1 cellular context compared by ENCODE assay signal in the genomic region with DNA sequence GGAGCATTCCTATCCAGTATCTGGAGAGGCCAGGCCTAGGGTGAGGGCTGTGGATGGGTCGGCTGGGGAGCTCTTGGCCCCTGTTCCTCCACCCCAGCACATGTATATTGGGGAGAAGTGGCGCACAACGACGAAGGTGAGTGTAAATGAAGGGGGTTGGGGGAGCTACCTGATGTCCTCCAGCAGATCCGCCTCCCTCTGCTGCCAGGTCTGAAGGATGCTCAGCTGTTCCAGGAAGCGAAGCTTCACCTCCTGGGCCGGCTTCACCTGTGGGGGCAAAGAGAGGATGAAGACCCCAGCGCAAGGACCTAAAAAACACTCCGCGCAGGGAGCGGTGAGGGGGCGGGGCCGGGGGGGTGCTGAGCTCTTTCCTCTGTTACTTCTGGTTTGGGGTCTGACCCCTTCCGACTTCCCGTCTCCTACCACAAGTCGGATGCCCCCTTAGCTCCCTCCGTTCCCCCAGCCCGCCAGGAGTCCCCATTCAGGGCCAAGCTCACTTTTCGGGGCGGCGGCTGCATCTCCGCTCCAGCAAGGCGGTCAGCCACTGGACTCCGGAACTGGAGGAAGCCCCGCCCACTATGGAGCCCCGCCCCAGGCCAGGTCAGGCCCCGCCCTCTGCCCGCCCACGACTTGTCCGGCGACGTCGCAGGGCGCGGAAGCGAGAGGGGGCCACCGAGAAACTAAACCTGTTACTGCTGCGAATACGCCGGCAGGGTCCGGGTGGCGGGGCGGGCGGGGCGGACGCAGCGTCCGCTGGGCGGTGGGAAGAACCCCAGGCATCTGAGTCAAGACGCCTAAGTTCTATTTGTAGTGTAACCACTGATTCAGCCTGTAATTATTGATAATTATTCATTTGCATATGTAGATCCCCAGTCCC.
A peak's percentile ranks its signal among the peaks of the same experiment; 100 is the strongest.
TF ChIP-seq lines count a peak whose summit lies in the region.

A gene (minus strand): TSS at position 568 of the 877 bp plus-strand sequence. CDS start 50 bp downstream, at position 518.

TF ChIP-seq in HepG2, 621 proteins besides CTCF, POLR2A, EP300 and RAD21 (continued from another document and continues in another):
- TF ChIP-seq, protein P1, sequence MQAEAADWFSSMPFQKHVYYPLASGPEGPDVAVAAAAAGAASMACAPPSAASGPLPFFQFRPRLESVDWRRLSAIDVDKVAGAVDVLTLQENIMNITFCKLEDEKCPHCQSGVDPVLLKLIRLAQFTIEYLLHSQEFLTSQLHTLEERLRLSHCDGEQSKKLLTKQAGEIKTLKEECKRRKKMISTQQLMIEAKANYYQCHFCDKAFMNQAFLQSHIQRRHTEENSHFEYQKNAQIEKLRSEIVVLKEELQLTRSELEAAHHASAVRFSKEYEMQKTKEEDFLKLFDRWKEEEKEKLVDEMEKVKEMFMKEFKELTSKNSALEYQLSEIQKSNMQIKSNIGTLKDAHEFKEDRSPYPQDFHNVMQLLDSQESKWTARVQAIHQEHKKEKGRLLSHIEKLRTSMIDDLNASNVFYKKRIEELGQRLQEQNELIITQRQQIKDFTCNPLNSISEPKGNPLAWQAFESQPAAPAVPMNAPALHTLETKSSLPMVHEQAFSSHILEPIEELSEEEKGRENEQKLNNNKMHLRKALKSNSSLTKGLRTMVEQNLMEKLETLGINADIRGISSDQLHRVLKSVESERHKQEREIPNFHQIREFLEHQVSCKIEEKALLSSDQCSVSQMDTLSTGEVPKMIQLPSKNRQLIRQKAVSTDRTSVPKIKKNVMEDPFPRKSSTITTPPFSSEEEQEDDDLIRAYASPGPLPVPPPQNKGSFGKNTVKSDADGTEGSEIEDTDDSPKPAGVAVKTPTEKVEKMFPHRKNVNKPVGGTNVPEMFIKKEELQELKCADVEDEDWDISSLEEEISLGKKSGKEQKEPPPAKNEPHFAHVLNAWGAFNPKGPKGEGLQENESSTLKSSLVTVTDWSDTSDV (CRISPR knock-in tag; IDR thresholded peaks at IDR 0.05), result no peak
- TF ChIP-seq ZFX (CRISPR knock-in tag; IDR thresholded peaks at IDR 0.05; ENCODE audit: low read depth) (0 out of 2 replicates have a peak, but pooled peaks have one; percentile 27), ZNF10 (CRISPR knock-in tag; IDR thresholded peaks at IDR 0.05; ENCODE audit: borderline replicate concordance, low read depth) (no peak), ZKSCAN8 (CRISPR knock-in tag; IDR thresholded peaks at IDR 0.05; ENCODE audit: borderline replicate concordance) (no peak), SNAPC2 (CRISPR knock-in tag; IDR thresholded peaks at IDR 0.05) (no peak), KLF6 (CRISPR knock-in tag; IDR thresholded peaks at IDR 0.05) (no peak), ZBTB3 (CRISPR knock-in tag; IDR thresholded peaks at IDR 0.05; ENCODE audit: borderline replicate concordance, low read depth) (no peak), EED (CRISPR knock-in tag; IDR thresholded peaks at IDR 0.05) (no peak), SP2 (CRISPR knock-in tag; IDR thresholded peaks at IDR 0.05) (no peak), RFXANK (CRISPR knock-in tag; IDR thresholded peaks at IDR 0.05) (no peak), SMYD3 (CRISPR knock-in tag; IDR thresholded peaks at IDR 0.05) (no peak), MEIS2 (CRISPR knock-in tag; IDR thresholded peaks at IDR 0.05) (no peak), MAFG (CRISPR knock-in tag; IDR thresholded peaks at IDR 0.05) (no peak), NCOR1 (IDR thresholded peaks at IDR 0.05; ENCODE audit: borderline replicate concordance, low read length) (no peak), AHR (CRISPR knock-in tag; IDR thresholded peaks at IDR 0.05) (no peak), ZKSCAN1 (IDR thresholded peaks at IDR 0.05; ENCODE audit: low read length) (no peak), SMC3 (IDR thresholded peaks at IDR 0.05; ENCODE audit: low read length) (no peak), ZNF589 (CRISPR knock-in tag; conservative IDR thresholded peaks at IDR 0.05) (no peak), FOXK2 (IDR thresholded peaks at IDR 0.05) (no peak)
- TF ChIP-seq, protein P2, sequence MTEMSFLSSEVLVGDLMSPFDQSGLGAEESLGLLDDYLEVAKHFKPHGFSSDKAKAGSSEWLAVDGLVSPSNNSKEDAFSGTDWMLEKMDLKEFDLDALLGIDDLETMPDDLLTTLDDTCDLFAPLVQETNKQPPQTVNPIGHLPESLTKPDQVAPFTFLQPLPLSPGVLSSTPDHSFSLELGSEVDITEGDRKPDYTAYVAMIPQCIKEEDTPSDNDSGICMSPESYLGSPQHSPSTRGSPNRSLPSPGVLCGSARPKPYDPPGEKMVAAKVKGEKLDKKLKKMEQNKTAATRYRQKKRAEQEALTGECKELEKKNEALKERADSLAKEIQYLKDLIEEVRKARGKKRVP (CRISPR knock-in tag; IDR thresholded peaks at IDR 0.05), result no peak
- TF ChIP-seq, protein P3, sequence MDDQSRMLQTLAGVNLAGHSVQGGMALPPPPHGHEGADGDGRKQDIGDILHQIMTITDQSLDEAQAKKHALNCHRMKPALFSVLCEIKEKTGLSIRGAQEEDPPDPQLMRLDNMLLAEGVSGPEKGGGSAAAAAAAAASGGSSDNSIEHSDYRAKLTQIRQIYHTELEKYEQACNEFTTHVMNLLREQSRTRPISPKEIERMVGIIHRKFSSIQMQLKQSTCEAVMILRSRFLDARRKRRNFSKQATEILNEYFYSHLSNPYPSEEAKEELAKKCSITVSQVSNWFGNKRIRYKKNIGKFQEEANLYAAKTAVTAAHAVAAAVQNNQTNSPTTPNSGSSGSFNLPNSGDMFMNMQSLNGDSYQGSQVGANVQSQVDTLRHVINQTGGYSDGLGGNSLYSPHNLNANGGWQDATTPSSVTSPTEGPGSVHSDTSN (CRISPR knock-in tag; IDR thresholded peaks at IDR 0.05; ENCODE audit: borderline replicate concordance), result no peak
- TF ChIP-seq, protein P4, sequence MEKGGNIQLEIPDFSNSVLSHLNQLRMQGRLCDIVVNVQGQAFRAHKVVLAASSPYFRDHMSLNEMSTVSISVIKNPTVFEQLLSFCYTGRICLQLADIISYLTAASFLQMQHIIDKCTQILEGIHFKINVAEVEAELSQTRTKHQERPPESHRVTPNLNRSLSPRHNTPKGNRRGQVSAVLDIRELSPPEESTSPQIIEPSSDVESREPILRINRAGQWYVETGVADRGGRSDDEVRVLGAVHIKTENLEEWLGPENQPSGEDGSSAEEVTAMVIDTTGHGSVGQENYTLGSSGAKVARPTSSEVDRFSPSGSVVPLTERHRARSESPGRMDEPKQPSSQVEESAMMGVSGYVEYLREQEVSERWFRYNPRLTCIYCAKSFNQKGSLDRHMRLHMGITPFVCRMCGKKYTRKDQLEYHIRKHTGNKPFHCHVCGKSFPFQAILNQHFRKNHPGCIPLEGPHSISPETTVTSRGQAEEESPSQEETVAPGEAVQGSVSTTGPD (CRISPR knock-in tag; IDR thresholded peaks at IDR 0.05), result no peak
- TF ChIP-seq, protein P5, sequence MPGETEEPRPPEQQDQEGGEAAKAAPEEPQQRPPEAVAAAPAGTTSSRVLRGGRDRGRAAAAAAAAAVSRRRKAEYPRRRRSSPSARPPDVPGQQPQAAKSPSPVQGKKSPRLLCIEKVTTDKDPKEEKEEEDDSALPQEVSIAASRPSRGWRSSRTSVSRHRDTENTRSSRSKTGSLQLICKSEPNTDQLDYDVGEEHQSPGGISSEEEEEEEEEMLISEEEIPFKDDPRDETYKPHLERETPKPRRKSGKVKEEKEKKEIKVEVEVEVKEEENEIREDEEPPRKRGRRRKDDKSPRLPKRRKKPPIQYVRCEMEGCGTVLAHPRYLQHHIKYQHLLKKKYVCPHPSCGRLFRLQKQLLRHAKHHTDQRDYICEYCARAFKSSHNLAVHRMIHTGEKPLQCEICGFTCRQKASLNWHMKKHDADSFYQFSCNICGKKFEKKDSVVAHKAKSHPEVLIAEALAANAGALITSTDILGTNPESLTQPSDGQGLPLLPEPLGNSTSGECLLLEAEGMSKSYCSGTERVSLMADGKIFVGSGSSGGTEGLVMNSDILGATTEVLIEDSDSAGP (CRISPR knock-in tag; IDR thresholded peaks at IDR 0.05; ENCODE audit: borderline replicate concordance), result 0 out of 2 replicates have a peak, but pooled peaks have one; percentile 4
- TF ChIP-seq, protein P6, sequence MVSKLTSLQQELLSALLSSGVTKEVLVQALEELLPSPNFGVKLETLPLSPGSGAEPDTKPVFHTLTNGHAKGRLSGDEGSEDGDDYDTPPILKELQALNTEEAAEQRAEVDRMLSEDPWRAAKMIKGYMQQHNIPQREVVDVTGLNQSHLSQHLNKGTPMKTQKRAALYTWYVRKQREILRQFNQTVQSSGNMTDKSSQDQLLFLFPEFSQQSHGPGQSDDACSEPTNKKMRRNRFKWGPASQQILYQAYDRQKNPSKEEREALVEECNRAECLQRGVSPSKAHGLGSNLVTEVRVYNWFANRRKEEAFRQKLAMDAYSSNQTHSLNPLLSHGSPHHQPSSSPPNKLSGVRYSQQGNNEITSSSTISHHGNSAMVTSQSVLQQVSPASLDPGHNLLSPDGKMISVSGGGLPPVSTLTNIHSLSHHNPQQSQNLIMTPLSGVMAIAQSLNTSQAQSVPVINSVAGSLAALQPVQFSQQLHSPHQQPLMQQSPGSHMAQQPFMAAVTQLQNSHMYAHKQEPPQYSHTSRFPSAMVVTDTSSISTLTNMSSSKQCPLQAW (CRISPR knock-in tag; IDR thresholded peaks at IDR 0.05), result no peak; the same call in 1 of the 2 replicates
- TF ChIP-seq, protein P7, sequence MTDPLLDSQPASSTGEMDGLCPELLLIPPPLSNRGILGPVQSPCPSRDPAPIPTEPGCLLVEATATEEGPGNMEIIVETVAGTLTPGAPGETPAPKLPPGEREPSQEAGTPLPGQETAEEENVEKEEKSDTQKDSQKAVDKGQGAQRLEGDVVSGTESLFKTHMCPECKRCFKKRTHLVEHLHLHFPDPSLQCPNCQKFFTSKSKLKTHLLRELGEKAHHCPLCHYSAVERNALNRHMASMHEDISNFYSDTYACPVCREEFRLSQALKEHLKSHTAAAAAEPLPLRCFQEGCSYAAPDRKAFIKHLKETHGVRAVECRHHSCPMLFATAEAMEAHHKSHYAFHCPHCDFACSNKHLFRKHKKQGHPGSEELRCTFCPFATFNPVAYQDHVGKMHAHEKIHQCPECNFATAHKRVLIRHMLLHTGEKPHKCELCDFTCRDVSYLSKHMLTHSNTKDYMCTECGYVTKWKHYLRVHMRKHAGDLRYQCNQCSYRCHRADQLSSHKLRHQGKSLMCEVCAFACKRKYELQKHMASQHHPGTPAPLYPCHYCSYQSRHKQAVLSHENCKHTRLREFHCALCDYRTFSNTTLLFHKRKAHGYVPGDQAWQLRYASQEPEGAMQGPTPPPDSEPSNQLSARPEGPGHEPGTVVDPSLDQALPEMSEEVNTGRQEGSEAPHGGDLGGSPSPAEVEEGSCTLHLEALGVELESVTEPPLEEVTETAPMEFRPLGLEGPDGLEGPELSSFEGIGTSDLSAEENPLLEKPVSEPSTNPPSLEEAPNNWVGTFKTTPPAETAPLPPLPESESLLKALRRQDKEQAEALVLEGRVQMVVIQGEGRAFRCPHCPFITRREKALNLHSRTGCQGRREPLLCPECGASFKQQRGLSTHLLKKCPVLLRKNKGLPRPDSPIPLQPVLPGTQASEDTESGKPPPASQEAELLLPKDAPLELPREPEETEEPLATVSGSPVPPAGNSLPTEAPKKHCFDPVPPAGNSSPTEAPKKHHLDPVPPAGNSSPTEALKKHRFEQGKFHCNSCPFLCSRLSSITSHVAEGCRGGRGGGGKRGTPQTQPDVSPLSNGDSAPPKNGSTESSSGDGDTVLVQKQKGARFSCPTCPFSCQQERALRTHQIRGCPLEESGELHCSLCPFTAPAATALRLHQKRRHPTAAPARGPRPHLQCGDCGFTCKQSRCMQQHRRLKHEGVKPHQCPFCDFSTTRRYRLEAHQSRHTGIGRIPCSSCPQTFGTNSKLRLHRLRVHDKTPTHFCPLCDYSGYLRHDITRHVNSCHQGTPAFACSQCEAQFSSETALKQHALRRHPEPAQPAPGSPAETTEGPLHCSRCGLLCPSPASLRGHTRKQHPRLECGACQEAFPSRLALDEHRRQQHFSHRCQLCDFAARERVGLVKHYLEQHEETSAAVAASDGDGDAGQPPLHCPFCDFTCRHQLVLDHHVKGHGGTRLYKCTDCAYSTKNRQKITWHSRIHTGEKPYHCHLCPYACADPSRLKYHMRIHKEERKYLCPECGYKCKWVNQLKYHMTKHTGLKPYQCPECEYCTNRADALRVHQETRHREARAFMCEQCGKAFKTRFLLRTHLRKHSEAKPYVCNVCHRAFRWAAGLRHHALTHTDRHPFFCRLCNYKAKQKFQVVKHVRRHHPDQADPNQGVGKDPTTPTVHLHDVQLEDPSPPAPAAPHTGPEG (CRISPR knock-in tag; IDR thresholded peaks at IDR 0.05), result no peak
- TF ChIP-seq, protein P8, sequence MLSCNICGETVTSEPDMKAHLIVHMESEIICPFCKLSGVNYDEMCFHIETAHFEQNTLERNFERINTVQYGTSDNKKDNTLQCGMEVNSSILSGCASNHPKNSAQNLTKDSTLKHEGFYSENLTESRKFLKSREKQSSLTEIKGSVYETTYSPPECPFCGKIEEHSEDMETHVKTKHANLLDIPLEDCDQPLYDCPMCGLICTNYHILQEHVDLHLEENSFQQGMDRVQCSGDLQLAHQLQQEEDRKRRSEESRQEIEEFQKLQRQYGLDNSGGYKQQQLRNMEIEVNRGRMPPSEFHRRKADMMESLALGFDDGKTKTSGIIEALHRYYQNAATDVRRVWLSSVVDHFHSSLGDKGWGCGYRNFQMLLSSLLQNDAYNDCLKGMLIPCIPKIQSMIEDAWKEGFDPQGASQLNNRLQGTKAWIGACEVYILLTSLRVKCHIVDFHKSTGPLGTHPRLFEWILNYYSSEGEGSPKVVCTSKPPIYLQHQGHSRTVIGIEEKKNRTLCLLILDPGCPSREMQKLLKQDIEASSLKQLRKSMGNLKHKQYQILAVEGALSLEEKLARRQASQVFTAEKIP (CRISPR knock-in tag; IDR thresholded peaks at IDR 0.05; ENCODE audit: borderline replicate concordance), result no peak
- TF ChIP-seq, protein P9, sequence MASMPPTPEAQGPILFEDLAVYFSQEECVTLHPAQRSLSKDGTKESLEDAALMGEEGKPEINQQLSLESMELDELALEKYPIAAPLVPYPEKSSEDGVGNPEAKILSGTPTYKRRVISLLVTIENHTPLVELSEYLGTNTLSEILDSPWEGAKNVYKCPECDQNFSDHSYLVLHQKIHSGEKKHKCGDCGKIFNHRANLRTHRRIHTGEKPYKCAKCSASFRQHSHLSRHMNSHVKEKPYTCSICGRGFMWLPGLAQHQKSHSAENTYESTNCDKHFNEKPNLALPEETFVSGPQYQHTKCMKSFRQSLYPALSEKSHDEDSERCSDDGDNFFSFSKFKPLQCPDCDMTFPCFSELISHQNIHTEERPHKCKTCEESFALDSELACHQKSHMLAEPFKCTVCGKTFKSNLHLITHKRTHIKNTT (CRISPR knock-in tag; IDR thresholded peaks at IDR 0.05), result no peak
- TF ChIP-seq, protein P10, sequence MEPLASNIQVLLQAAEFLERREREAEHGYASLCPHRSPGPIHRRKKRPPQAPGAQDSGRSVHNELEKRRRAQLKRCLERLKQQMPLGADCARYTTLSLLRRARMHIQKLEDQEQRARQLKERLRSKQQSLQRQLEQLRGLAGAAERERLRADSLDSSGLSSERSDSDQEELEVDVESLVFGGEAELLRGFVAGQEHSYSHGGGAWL (CRISPR knock-in tag; IDR thresholded peaks at IDR 0.05), result no peak
